10 cellular contexts compared by ENCODE assay signal in genomic region chr14:77965919-77966435, GRCh38.
DNase-seq lines count a peak whose midpoint lies in the region; ATAC-seq and TF ChIP-seq lines count a peak whose summit lies in the region.
"Had no signal": no experiment of that assay in that cellular context is flagged by ENCODE, and none has a peak within 500 bp of the region (broad histone marks: within the 10 kb centered on the region; RNA-seq: fewer than 3 reads in every experiment).

No MANE protein-coding gene starts in this region.

- ATAC-seq in psoas muscle (peak in 2 of 4 donors; percentile 33 to 54), HG02571 (IDR thresholded peaks at IDR 0.05; ENCODE audit: unreplicated experiment) (no peak)

- H3K9me3 ChIP-seq in HUES48 (ENCODE audit: control insufficient read depth, insufficient read depth, low read length) (no peaks in the 10 kb centered on the region), psoas muscle (no peaks in the 10 kb centered on the region)
- H3K9me3 ChIP-seq: ovary had no signal

- 0 out of 2 replicates have a peak, but pooled peaks cover 4% of the 10 kb centered on the region for H3K4me1 ChIP-seq in HUES48 (ENCODE audit: control insufficient read depth, insufficient read depth, low read length)
- H3K4me1 ChIP-seq in psoas muscle = no peaks in the 10 kb centered on the region

- intact Hi-C loops in head of caudate nucleus (cut with DNase I) = no loop called here
- intact Hi-C loops in psoas muscle (cut with DNase I) = no loop called here

- H3K9ac ChIP-seq in HUES48 (ENCODE audit: low read depth, low read length) = no peak overlapping the region

- no peak overlapping the region for H3K27ac ChIP-seq in HUES48 (ENCODE audit: low read depth, low read length)
- no peak overlapping the region for H3K27ac ChIP-seq in psoas muscle
- H3K27ac ChIP-seq: ovary, SK-N-MC had no signal

- TF ChIP-seq CTCF in GM20000 (IDR thresholded peaks at IDR 0.05; ENCODE audit: extremely low read depth, missing control alignments) = no peak
- no peak for TF ChIP-seq CTCF in psoas muscle (IDR thresholded peaks at IDR 0.05)

- 0 to 4% (median 3%) methylated on average over 34 to 35 of the region's 35 CpGs for WGBS in psoas muscle, 3 donors

- H3K36me3 ChIP-seq in HUES48 (ENCODE audit: control insufficient read depth, insufficient read depth, low read length) = no peaks in the 10 kb centered on the region
- no peaks in the 10 kb centered on the region for H3K36me3 ChIP-seq in psoas muscle (ENCODE audit: insufficient read depth in 1 of 2, low read depth in 1 of 2)
- H3K36me3 ChIP-seq: ovary had no signal

- peak; percentile 7 for DNase-seq in Daoy (ENCODE audit: low read depth)
- peak; percentile 62 for DNase-seq in GM20000 (ENCODE audit: low spot score)
- peak; percentile 36 for DNase-seq in SW480 (ENCODE audit: low spot score)
- peak in 27 of 42 donors; percentile 20 to 72 (median 38) for DNase-seq in head of caudate nucleus
- DNase-seq in psoas muscle = no peak
- no peak for DNase-seq in NCI-H345 treated with DMSO at 0.1 percent for 48 hours (lab: John Stamatoyannopoulos, UW; ENCODE audit: unreplicated experiment)

- H3K27me3 ChIP-seq in HUES48 (ENCODE audit: control insufficient read depth, insufficient read depth, low read length) (peaks cover 4% of the 10 kb centered on the region; the same call in 1 of the 2 replicates), psoas muscle (ENCODE audit: insufficient read depth in 3 of 3, low read length in 2 of 3) (peaks cover 0 to 27% (median 2%) of the 10 kb centered on the region in 3 donors)
- H3K27me3 ChIP-seq: ovary had no signal

- H3K4me3 ChIP-seq in HUES48 (ENCODE audit: low read depth, low read length) (peak overlapping the region; percentile 49), psoas muscle (peak overlapping the region; percentile 39)
- H3K4me3 ChIP-seq: ovary, SK-N-MC had no signal

Comparison
In these comparisons a context has a peak if more than half of its experiments do, and no peak if none do; other contexts are left out.
1. DNase-seq: peak in Daoy (single experiment), GM20000 (single experiment), SW480 (single experiment) and head of caudate nucleus (27 of 42); none in psoas muscle (0 of 2) and NCI-H345 treated with DMSO at 0.1 percent for 48 hours (single experiment).